ENCODE assay signal across 22 cellular contexts in the genomic region with DNA sequence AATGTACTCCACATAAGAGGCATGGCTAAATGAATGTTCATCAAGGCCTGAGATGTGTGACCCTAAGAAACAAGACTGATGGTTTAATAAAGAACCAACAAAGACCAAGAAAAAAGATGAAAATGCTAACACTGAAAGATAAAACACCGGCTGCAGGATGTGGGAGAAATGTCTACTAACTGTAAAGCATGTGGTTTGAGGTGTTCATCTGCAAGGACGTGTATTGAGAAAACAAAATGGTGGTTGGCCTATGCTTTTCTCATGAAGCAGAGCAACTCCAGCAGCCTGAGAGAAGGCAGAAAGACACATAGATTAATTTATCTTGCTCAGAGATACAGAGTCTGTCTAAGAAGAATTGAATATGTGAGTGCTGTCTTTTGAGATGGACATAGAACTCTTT.
DNase-seq lines count a peak whose midpoint lies in the region; ATAC-seq and TF ChIP-seq lines count a peak whose summit lies in the region.
"Had no signal": no experiment of that assay in that cellular context is flagged by ENCODE, and none has a peak within 500 bp of the region (broad histone marks: within the 10 kb centered on the region; RNA-seq: fewer than 3 reads in every experiment).

No MANE protein-coding gene starts in this region.

- no peak overlapping the region for H3K4me2 ChIP-seq in Loucy (ENCODE audit: low read depth, low read length, poor library complexity, severe bottlenecking)
- H3K4me2 ChIP-seq: A549; BLaER1 treated with 17β-estradiol and CSF1 and Interleukin-3, amounts not matched to agents 10 nM and 100 nM had no signal

- no peaks in the 10 kb centered on the region for H3K79me2 ChIP-seq in Loucy (ENCODE audit: insufficient read depth, low read length)

- no peaks in the 10 kb centered on the region for H3K36me3 ChIP-seq in Loucy (ENCODE audit: insufficient read depth, low read length)
- H3K36me3 ChIP-seq in tibial artery: no peaks in the 10 kb centered on the region
- H3K36me3 ChIP-seq: BE2C; BLaER1 treated with 17β-estradiol and CSF1 and Interleukin-3, amounts not matched to agents 10 nM and 100 nM; HAP-1 had no signal

- no peak overlapping the region for H3K9ac ChIP-seq in Loucy (ENCODE audit: low read depth, low read length, poor library complexity, severe bottlenecking)
- H3K9ac ChIP-seq: BLaER1 treated with 17β-estradiol and CSF1 and Interleukin-3, amounts not matched to agents 10 nM and 100 nM had no signal

- DNase-seq in natural killer cell (no peak), immature natural killer cell (peak in 2 of 3 donors; percentile 1 to 21), tibial artery (no peak), Kasumi-1 (lab: John Stamatoyannopoulos, UW) (no peak)
- DNase-seq in natural killer cell treated with Interleukin-12 subunit alpha and Interleukin-12 subunit beta and Interleukin-15 and Interleukin-18, amount 100 ng/mL, for 72 hours (ENCODE audit: low spot score): no peak
- DNase-seq: 8988T; ACHN; AML-193; BE2C; CD4-positive, alpha-beta T cell; CD8-positive, alpha-beta memory T cell; DMS 273 treated with DMSO at 0.1 percent for 48 hours; DMS79; GF-D8; GOT3; HFFc6 had no signal

- H3K4me3 ChIP-seq in Loucy (ENCODE audit: low read length, poor library complexity, severe bottlenecking) (no peak overlapping the region), tibial artery (no peak overlapping the region)
- H3K4me3 ChIP-seq: A549; BLaER1 treated with 17β-estradiol and CSF1 and Interleukin-3, amounts not matched to agents 10 nM and 100 nM; HAP-1 had no signal

- H3K9me3 Mint-ChIP-seq in natural killer cell (peaks cover 2% of the 10 kb centered on the region in 2 donors), immature natural killer cell (peaks cover 0 to 2% (median 0%) of the 10 kb centered on the region in 6 donors)
- peaks cover 3% of the 10 kb centered on the region for H3K9me3 Mint-ChIP-seq in natural killer cell treated with Interleukin-12 subunit alpha and Interleukin-12 subunit beta and Interleukin-15 and Interleukin-18, amount 100 ng/mL, for 72 hours
- H3K9me3 Mint-ChIP-seq: CD4-positive, alpha-beta T cell; HFFc6 had no signal

- peak overlapping the region; percentile 79 for H2AFZ ChIP-seq in Loucy (ENCODE audit: low read length)

- H3K27ac Mint-ChIP-seq in natural killer cell (peak overlapping the region in 1 of 2 donors; percentile 23), immature natural killer cell (peak overlapping the region in 2 of 6 donors; percentile 26 to 64)
- H3K27ac Mint-ChIP-seq in natural killer cell treated with Interleukin-12 subunit alpha and Interleukin-12 subunit beta and Interleukin-15 and Interleukin-18, amount 100 ng/mL, for 72 hours: no peak overlapping the region
- H3K27ac Mint-ChIP-seq: CD14-positive monocyte; CD4-positive, alpha-beta T cell; HFFc6 had no signal

- no peaks in the 10 kb centered on the region for H3K9me3 ChIP-seq in Loucy (ENCODE audit: insufficient read depth, low read depth, low read length)
- H3K9me3 ChIP-seq in tibial artery: no peaks in the 10 kb centered on the region
- H3K9me3 ChIP-seq: A549; BE2C; BLaER1 treated with 17β-estradiol and CSF1 and Interleukin-3, amounts not matched to agents 10 nM and 100 nM; HAP-1 had no signal

- H3K4me3 Mint-ChIP-seq in natural killer cell (peak overlapping the region; percentile 11), immature natural killer cell (no peak overlapping the region)
- no peak overlapping the region for H3K4me3 Mint-ChIP-seq in natural killer cell treated with Interleukin-12 subunit alpha and Interleukin-12 subunit beta and Interleukin-15 and Interleukin-18, amount 100 ng/mL, for 72 hours
- H3K4me3 Mint-ChIP-seq: CD14-positive monocyte; CD4-positive, alpha-beta T cell; CD8-positive, alpha-beta memory T cell; HFFc6 had no signal

- H3K4me1 Mint-ChIP-seq in natural killer cell (peaks cover 13 to 15% of the 10 kb centered on the region in 2 donors), immature natural killer cell (peaks cover 20 to 26% of the 10 kb centered on the region in 2 donors)
- peaks cover 0 to 9% of the 10 kb centered on the region in 2 donors for H3K4me1 Mint-ChIP-seq in natural killer cell treated with Interleukin-12 subunit alpha and Interleukin-12 subunit beta and Interleukin-15 and Interleukin-18, amount 100 ng/mL, for 72 hours (ENCODE audit: low read depth in 2 of 2)
- H3K4me1 Mint-ChIP-seq: CD14-positive monocyte had no signal

- H3K4me1 ChIP-seq in Loucy (ENCODE audit: insufficient read depth, low read length, poor library complexity, severe bottlenecking) (peaks cover 10% of the 10 kb centered on the region), tibial artery (peaks cover 0 to 15% (median 0%) of the 10 kb centered on the region in 4 donors)
- H3K4me1 ChIP-seq: A549; BE2C; BLaER1 treated with 17β-estradiol and CSF1 and Interleukin-3, amounts not matched to agents 10 nM and 100 nM; HAP-1 had no signal

- H3K36me3 Mint-ChIP-seq in natural killer cell: peaks cover 4% of the 10 kb centered on the region
- H3K36me3 Mint-ChIP-seq in natural killer cell treated with Interleukin-12 subunit alpha and Interleukin-12 subunit beta and Interleukin-15 and Interleukin-18, amount 100 ng/mL, for 72 hours: no peaks in the 10 kb centered on the region
- peaks cover 0 to 4% (median 0%) of the 10 kb centered on the region in 3 donors for H3K36me3 Mint-ChIP-seq in immature natural killer cell
- H3K36me3 Mint-ChIP-seq: CD14-positive monocyte; CD8-positive, alpha-beta memory T cell had no signal

- H3K27me3 Mint-ChIP-seq in natural killer cell (ENCODE audit: low read depth in 2 of 2) (peaks cover 3 to 5% of the 10 kb centered on the region in 2 donors), immature natural killer cell (ENCODE audit: low read depth in 3 of 3) (peaks cover 0 to 3% (median 2%) of the 10 kb centered on the region in 3 donors)
- H3K27me3 Mint-ChIP-seq in natural killer cell treated with Interleukin-12 subunit alpha and Interleukin-12 subunit beta and Interleukin-15 and Interleukin-18, amount 100 ng/mL, for 72 hours: peaks cover 0 to 3% of the 10 kb centered on the region in 2 donors

- H3K9me2 ChIP-seq in Loucy (replicated peaks; ENCODE audit: low read depth, low read length): no peaks in the 10 kb centered on the region

- H3F3A ChIP-seq in Loucy (ENCODE audit: low read depth): no peaks in the 10 kb centered on the region

- H3K27ac ChIP-seq in tibial artery: no peak overlapping the region
- H3K27ac ChIP-seq: A549; BLaER1 treated with 17β-estradiol and CSF1 and Interleukin-3, amounts not matched to agents 10 nM and 100 nM had no signal

- peak in 2 of 3 donors; percentile 53 to 84 for ATAC-seq in natural killer cell
- ATAC-seq in natural killer cell treated with Interleukin-12 subunit alpha and Interleukin-12 subunit beta and Interleukin-15 and Interleukin-18, amount 100 ng/mL, for 72 hours: no peak
- no peak for ATAC-seq in HG03432 (IDR thresholded peaks at IDR 0.05; ENCODE audit: unreplicated experiment)
- ATAC-seq: A549 had no signal

- TF ChIP-seq CTCF in natural killer cell (IDR thresholded peaks at IDR 0.05) (no peak), Loucy (conservative IDR thresholded peaks at IDR 0.05; ENCODE audit: low read length) (no peak), tibial artery (IDR thresholded peaks at IDR 0.05) (no peak)

- intact Hi-C loops in natural killer cell (cut with micrococcal nuclease): no loop called here
- intact Hi-C loops in tibial artery (cut with DNase I; ENCODE audit: low total_unique reads): no loop called here

- no peaks in the 10 kb centered on the region for H3K27me3 ChIP-seq in Loucy (ENCODE audit: insufficient read depth, low read length, poor library complexity, severe bottlenecking)
- no peaks in the 10 kb centered on the region for H3K27me3 ChIP-seq in tibial artery
- H3K27me3 ChIP-seq: BE2C; BLaER1 treated with 17β-estradiol and CSF1 and Interleukin-3, amounts not matched to agents 10 nM and 100 nM had no signal

- H4K20me1 ChIP-seq in Loucy (ENCODE audit: insufficient read depth, low read length, poor library complexity, severe bottlenecking): no peaks in the 10 kb centered on the region
- H4K20me1 ChIP-seq: BLaER1 treated with 17β-estradiol and CSF1 and Interleukin-3, amounts not matched to agents 10 nM and 100 nM had no signal

Comparison
In these comparisons a context has a peak if more than half of its experiments do, and no peak if none do; other contexts are left out.
1. ATAC-seq: peak in natural killer cell (2 of 3); none in natural killer cell treated with Interleukin-12 subunit alpha and Interleukin-12 subunit beta and Interleukin-15 and Interleukin-18, amount 100 ng/mL, for 72 hours (0 of 2) and HG03432 (single experiment).
2. DNase-seq: peak in immature natural killer cell (2 of 3); none in natural killer cell (single experiment), natural killer cell treated with Interleukin-12 subunit alpha and Interleukin-12 subunit beta and Interleukin-15 and Interleukin-18, amount 100 ng/mL, for 72 hours (single experiment), tibial artery (0 of 2) and Kasumi-1 (0 of 2).